In genomic region chr11:115676206-115676605, GRCh38 we compare ENCODE assay signal across 1 cellular context.
TF ChIP-seq lines count a peak whose summit lies in the region.

No MANE protein-coding gene starts in this region.

TF ChIP-seq in GM23338, 12 proteins besides CTCF, POLR2A, EP300 and RAD21 (continued from another document):
- TF ChIP-seq REST (IDR thresholded peaks at IDR 0.05; ENCODE audit: unreplicated experiment), result no peak
- TF ChIP-seq ETS1 (IDR thresholded peaks at IDR 0.05), result no peak
- no peak for TF ChIP-seq ZNF462 (CRISPR knock-in tag; IDR thresholded peaks at IDR 0.05)
- no peak for TF ChIP-seq JUNB (IDR thresholded peaks at IDR 0.05; ENCODE audit: unreplicated experiment)
- TF ChIP-seq EZH2phosphoT487 (IDR thresholded peaks at IDR 0.05; ENCODE audit: unreplicated experiment), result no peak
- no peak for TF ChIP-seq NANOG (IDR thresholded peaks at IDR 0.05; ENCODE audit: borderline replicate concordance)
- TF ChIP-seq CREB1 (CRISPR knock-in tag; IDR thresholded peaks at IDR 0.05; ENCODE audit: low read depth), result no peak
TF ChIP-seq in GM23338: peak in this region for 0.
